ENCODE assay signal across 1 cellular context in the genomic region with DNA sequence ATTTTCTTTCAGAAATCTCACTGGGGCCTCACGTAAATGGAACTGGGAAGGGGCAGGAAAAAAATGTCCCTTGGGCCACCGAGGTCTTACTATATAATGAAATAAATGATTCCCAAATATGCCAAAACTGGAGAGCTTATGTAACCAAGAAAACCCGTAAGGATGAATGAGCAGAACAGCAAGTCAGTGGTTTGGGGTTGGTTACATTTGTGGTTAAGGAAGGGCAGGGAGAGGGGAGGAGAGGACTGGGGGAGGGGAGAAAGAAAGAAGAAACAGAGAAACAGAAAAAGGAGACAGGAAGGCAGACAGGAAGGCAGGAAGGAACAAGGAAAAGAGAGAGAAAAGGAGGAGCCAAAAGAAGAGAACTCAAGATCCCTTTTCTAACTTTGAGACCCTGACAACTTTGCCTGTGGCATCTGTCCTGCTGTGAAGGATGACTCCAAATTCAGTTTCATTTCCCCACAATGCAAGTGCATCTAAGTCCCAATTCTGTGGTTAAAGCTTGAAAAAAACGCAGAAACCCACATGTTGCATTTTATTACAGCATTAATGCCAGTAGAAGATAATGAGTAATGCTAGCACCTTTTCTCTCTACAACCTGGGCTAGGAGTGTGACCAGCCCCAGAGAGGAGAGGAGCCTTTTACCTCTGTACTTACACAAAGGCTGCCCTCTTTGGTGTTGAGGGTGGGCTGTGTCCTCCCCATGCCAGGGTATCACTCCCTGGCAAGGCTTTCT.
TF ChIP-seq lines count a peak whose summit lies in the region.

No MANE protein-coding gene starts in this region.

TF ChIP-seq in SK-N-SH treated with all-trans-retinoic acid at 6 μM for 48 hours, 23 proteins besides CTCF, POLR2A, EP300 and RAD21 (continued from another document):
- TF ChIP-seq BACH2 (CRISPR knock-in tag; IDR thresholded peaks at IDR 0.05; ENCODE audit: borderline replicate concordance) (no peak), ZFP3 (CRISPR knock-in tag; IDR thresholded peaks at IDR 0.05) (no peak)
